8 cellular contexts compared by ENCODE assay signal in the genomic region with DNA sequence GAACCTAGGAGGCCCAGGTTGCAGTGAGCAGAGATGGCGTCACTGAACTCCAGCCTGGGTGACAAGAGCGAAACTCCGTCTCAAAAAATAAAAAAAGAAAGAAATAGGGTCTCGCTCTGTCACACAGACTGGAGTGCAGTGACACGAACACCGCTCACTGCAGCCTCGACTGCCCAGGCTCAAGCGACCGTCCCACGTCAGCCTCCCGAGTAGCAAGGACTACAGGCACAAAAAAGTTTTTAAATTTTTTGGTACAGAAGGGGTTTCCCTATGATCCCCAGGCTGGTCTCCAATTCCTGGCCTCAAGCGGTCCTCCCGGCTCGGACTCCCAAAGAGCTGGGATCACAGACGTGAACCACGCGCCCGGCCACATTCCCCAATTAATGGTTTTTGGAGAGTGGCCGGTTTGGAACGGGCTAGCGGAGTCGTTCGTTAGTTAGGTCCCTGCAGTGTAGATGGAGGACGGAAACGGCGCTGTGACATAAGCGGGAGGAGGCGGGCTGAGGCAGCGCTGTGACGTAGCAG. TPM values are rescaled to one million over a fixed set of nuclear protein-coding genes. Genes with fewer than 3 reads are reported as not detected.
A peak's percentile ranks its signal among the peaks of the same experiment; 100 is the strongest.
DNase-seq lines count a peak whose midpoint lies in the region; ATAC-seq, FAIRE-seq and TF ChIP-seq lines count a peak whose summit lies in the region.

No MANE protein-coding gene starts in this region.

- H3K9me1 ChIP-seq in K562 (ENCODE audit: control insufficient read depth, insufficient read depth, low read length), result peaks cover 12% of the 10 kb centered on the region

- intact Hi-C loops in cardiac septum (cut with DNase I) (loop anchor here (5.0 kb wide), 2 partner anchors 37 to 268 kb away; partner anchors contain the start of genes C1orf35 and TRIM11), K562 (cut with micrococcal nuclease) (no loop called here)

- H3K36me3 ChIP-seq in cardiac muscle cell, result no peaks in the 10 kb centered on the region
- H3K36me3 ChIP-seq in K562 (ENCODE audit: control insufficient read depth, insufficient read depth, low read length), result peaks cover 24% of the 10 kb centered on the region; the same call in 2 of the 3 replicates
- peaks cover 0 to 27% of the 10 kb centered on the region in 2 experiments for H3K36me3 ChIP-seq in mesenchymal stem cell (ENCODE audit: control insufficient read depth in 1 of 2, insufficient read depth in 2 of 2, low read depth in 1 of 2, low read length in 2 of 2)
- H3K36me3 ChIP-seq in urinary bladder (ENCODE audit: insufficient read depth), result no peaks in the 10 kb centered on the region

- peak overlapping the region; percentile 91 to 93 for H3K9ac ChIP-seq in K562 (ENCODE audit: insufficient read depth in 1 of 2, low read depth in 2 of 2, low read length in 2 of 2)
- peak overlapping the region; percentile 98 for H3K9ac ChIP-seq in mesenchymal stem cell (ENCODE audit: low read length)

- H3K4me1 ChIP-seq in cardiac muscle cell (ENCODE audit: low read depth) (peaks cover 10% of the 10 kb centered on the region), K562 (replicated peaks in 1 of 2; ENCODE audit: control insufficient read depth in 2 of 2, insufficient read depth in 2 of 2, low read length in 2 of 2) (peaks cover 42 to 58% of the 10 kb centered on the region in 2 experiments; a peak in 4 of 5 replicates), mesenchymal stem cell (ENCODE audit: control insufficient read depth, insufficient read depth, low read depth, low read length) (peaks cover 33% of the 10 kb centered on the region), urinary bladder (ENCODE audit: insufficient read depth) (no peaks in the 10 kb centered on the region)

- no peak for DNase-seq in cardiac muscle cell (ENCODE audit: low read depth in 1 of 2, low spot score in 1 of 2)
- no peak for DNase-seq in cardiac septum (ENCODE audit: low spot score)
- no peak for DNase-seq in K562 (ENCODE audit: extremely low read depth in 1 of 4, low spot score in 3 of 4)
- DNase-seq in mesenchymal stem cell, result no peak
- no peak for DNase-seq in NCI-H146 treated with DMSO at 0.1 percent for 48 hours (lab: John Stamatoyannopoulos, UW; ENCODE audit: unreplicated experiment)
- no peak for DNase-seq in midbrain (lab: John Stamatoyannopoulos, UW)

- H2AFZ ChIP-seq in K562 (ENCODE audit: low read depth, low read length) (peak overlapping the region; percentile 90), mesenchymal stem cell (ENCODE audit: low read depth, low read length) (peak overlapping the region; percentile 65)

- no peak overlapping the region for H2BK5ac ChIP-seq in mesenchymal stem cell (ENCODE audit: low read depth, low read length, poor library complexity, severe bottlenecking)

- 4% methylated on average over 30 of the region's 30 CpGs for WGBS in K562 (ENCODE audit: insufficient coverage, low coverage, missing lambda C conversion rate)
- WGBS in mesenchymal stem cell, result 31% methylated on average over 30 of the region's 30 CpGs
- 19% methylated on average over 30 of the region's 30 CpGs for WGBS in urinary bladder

- no peaks in the 10 kb centered on the region for H3K79me1 ChIP-seq in mesenchymal stem cell (replicated peaks; ENCODE audit: low read length, poor library complexity, severe bottlenecking)

- no peak overlapping the region for H3K23ac ChIP-seq in mesenchymal stem cell (ENCODE audit: low read length in 2 of 2)

- peak overlapping the region; percentile 54 to 78 for H3K18ac ChIP-seq in mesenchymal stem cell (ENCODE audit: low read depth in 1 of 2, low read length in 2 of 2)

- no peak overlapping the region for H3K14ac ChIP-seq in mesenchymal stem cell (ENCODE audit: low read length in 2 of 2)

- BruUV-seq in K562 (replicated peaks; lab: Mats Ljungman, UMichigan), result TSS peak; percentile 90

- CTCF ChIA-PET in K562 (lab: Yijun Ruan, JAX; ENCODE audit: low intra/inter-chr PET ratio), result no interaction called here

- no peak for TF ChIP-seq EP300 in K562 (IDR thresholded peaks at IDR 0.05; ENCODE audit: low read length)

- no peak overlapping the region for H4K91ac ChIP-seq in mesenchymal stem cell (ENCODE audit: low read length)

- peaks cover 38% of the 10 kb centered on the region for H4K20me1 ChIP-seq in K562 (replicated peaks; ENCODE audit: control insufficient read depth, insufficient read depth, low read length)

- ATAC-seq in K562 (no peak), HG03045 (IDR thresholded peaks at IDR 0.05; ENCODE audit: unreplicated experiment) (no peak)

- in situ Hi-C loops in K562 (cut with MboI), result loop anchor here (5.0 kb wide), 1 partner anchor 368 kb away; no protein-coding TSS in a partner anchor

- peaks cover 44% of the 10 kb centered on the region for H3K79me2 ChIP-seq in K562 (ENCODE audit: control insufficient read depth, insufficient read depth, low read length)

- no peaks in the 10 kb centered on the region for H3K9me3 ChIP-seq in cardiac muscle cell (ENCODE audit: low read depth)
- H3K9me3 ChIP-seq in K562 (replicated peaks; ENCODE audit: control insufficient read depth, insufficient read depth, low read depth, low read length), result no peaks in the 10 kb centered on the region
- H3K9me3 ChIP-seq in mesenchymal stem cell (ENCODE audit: control insufficient read depth, low read length), result no peaks in the 10 kb centered on the region

- no peak overlapping the region for H2BK15ac ChIP-seq in mesenchymal stem cell (ENCODE audit: low read depth, poor library complexity, severe bottlenecking)

- H3K27me3 ChIP-seq in cardiac muscle cell, result peaks cover 39% of the 10 kb centered on the region
- no peaks in the 10 kb centered on the region for H3K27me3 ChIP-seq in K562 (ENCODE audit: control insufficient read depth in 2 of 2, insufficient read depth in 2 of 2, low read length in 2 of 2)
- H3K27me3 ChIP-seq in mesenchymal stem cell (ENCODE audit: control insufficient read depth in 1 of 2, insufficient read depth in 1 of 2, low read length in 2 of 2), result peaks cover 18 to 27% of the 10 kb centered on the region in 2 experiments

- peak overlapping the region; percentile 80 for H3K4me2 ChIP-seq in K562 (ENCODE audit: insufficient read depth, low read length)
- peak overlapping the region; percentile 72 for H3K4me2 ChIP-seq in mesenchymal stem cell (ENCODE audit: low read length, poor library complexity, severe bottlenecking)

- TF ChIP-seq CTCF in cardiac muscle cell (IDR thresholded peaks at IDR 0.05; ENCODE audit: low read depth, low read length) (peak; percentile 5), K562 (IDR thresholded peaks at IDR 0.05 in 2 of 3, conservative IDR thresholded peaks at IDR 0.05 in 1 of 3; ENCODE audit: insufficient read depth in 2 of 3, low read depth in 1 of 3, low read length in 3 of 3) (no peak)

- peak overlapping the region in 1 of 2 experiments; percentile 41 for H3K4ac ChIP-seq in mesenchymal stem cell (ENCODE audit: low read depth in 1 of 2, low read length in 2 of 2)

- no peak overlapping the region for H2BK12ac ChIP-seq in mesenchymal stem cell (ENCODE audit: low read length in 2 of 2)

- peak; percentile 84 for TF ChIP-seq POLR2A in K562 (conservative IDR thresholded peaks at IDR 0.05)

- H3K27ac ChIP-seq in cardiac muscle cell (peak overlapping the region; percentile 55), K562 (ENCODE audit: extremely low read depth, low read depth, low read length) (peak overlapping the region; percentile 91), mesenchymal stem cell (ENCODE audit: low read length, poor library complexity, severe bottlenecking) (peak overlapping the region; percentile 43), urinary bladder (ENCODE audit: low read depth) (peak overlapping the region; percentile 89)

- FAIRE-seq in K562 (lab: Jason Lieb, UNC), result no peak

- H3K4me3 ChIP-seq in cardiac muscle cell (peak overlapping the region; percentile 49), K562 (peak overlapping the region; percentile 92), mesenchymal stem cell (ENCODE audit: insufficient read depth in 1 of 2, low read depth in 1 of 2, low read length in 2 of 2) (peak overlapping the region; percentile 98 to 99), urinary bladder (ENCODE audit: low read depth, low read length) (peak overlapping the region; percentile 34)

- POLR2A ChIA-PET in K562 (lab: Yijun Ruan, JAX), result interaction anchor here (0.9 to 2.7 kb wide), 4 partner anchors 9 to 32 kb away, joined by 3 to 9 read pairs (median 6); no protein-coding TSS in a partner anchor

- H2BK120ac ChIP-seq in mesenchymal stem cell (ENCODE audit: low read depth, low read length), result peak overlapping the region; percentile 44

- H4K8ac ChIP-seq in mesenchymal stem cell (ENCODE audit: low read length), result peak overlapping the region; percentile 94

- H2AK5ac ChIP-seq in mesenchymal stem cell (ENCODE audit: low read length, severe bottlenecking), result no peak overlapping the region

- TF ChIP-seq RAD21 in K562 (CRISPR knock-in tag; conservative IDR thresholded peaks at IDR 0.05 in 1 of 2, IDR thresholded peaks at IDR 0.05 in 1 of 2), result peak in 1 of 2 experiments; percentile 31; a peak in 2 of 4 replicates

RNA-seq across cellular contexts. Expression of gene GUK1, which starts 0.6 kb away (rescaled TPM):
- total RNA-seq in cardiac muscle cell, result 354 and 408 TPM in 2 replicates
- polyA plus RNA-seq in cardiac muscle cell, result 394 and 450 TPM in 2 replicates
- total RNA-seq in cardiac septum, result 213 TPM
- total RNA-seq in K562 (2011; cell fraction: chromatin; rRNA removed; ENCODE audit: low replicate concordance), result 206 and 587 TPM in 2 replicates
- 479 and 565 TPM in 2 replicates for total RNA-seq in K562 (2011; cell fraction: nucleolus; rRNA removed)
- total RNA-seq in K562 (2011; cell fraction: nucleoplasm; rRNA removed), result 351 and 369 TPM in 2 replicates
- 331 and 360 TPM in 2 replicates for total RNA-seq in K562 (2014; rRNA removed)
- 31.6 and 42.7 TPM in 2 replicates for total RNA-seq in K562 (2014; rRNA removed; fragmentation: Illumina TruSeq; extraction: Trizol)
- 129 and 132 TPM in 2 replicates for total RNA-seq in K562 (2015; rRNA removed; fragmentation: Illumina TruSeq; extraction: Trizol)
- 228 and 233 TPM in 2 replicates for total RNA-seq in K562 (2021)
- 192 and 244 TPM in 2 replicates for polyA plus RNA-seq in K562 (2011; rRNA removed)
- 357 and 647 TPM in 2 replicates for polyA plus RNA-seq in K562 (2011; cell fraction: cytosol; rRNA removed)
- 690 and 902 TPM in 2 replicates for polyA plus RNA-seq in K562 (2011; cell fraction: nucleus; rRNA removed)
- polyA plus RNA-seq in K562 (2012), result 198 and 243 TPM in 2 replicates
- 44.3 and 143 TPM in 2 replicates for polyA plus RNA-seq in K562 (2014; fragmentation: Illumina TruSeq; extraction: Trizol)
- 10 to 100 TPM in 1 of 2 experiments, 1 to 10 TPM in 1; 7.0 to 18.1 TPM for polyA plus RNA-seq in K562 (2014; fragmentation: Nextera tagmentation; extraction: Ambion mirVana)
- polyA plus RNA-seq in K562 (2014; rRNA removed), result 285 and 338 TPM in 2 replicates
- polyA minus RNA-seq in K562 (2011; rRNA and poly(A)+ RNA removed), result 38.4 and 72.5 TPM in 2 replicates
- 79.7 and 95.8 TPM in 2 replicates for polyA minus RNA-seq in K562 (2011; cell fraction: cytosol; rRNA and poly(A)+ RNA removed)
- 159 and 171 TPM in 2 replicates for polyA minus RNA-seq in K562 (2011; cell fraction: nucleus; rRNA and poly(A)+ RNA removed)
- 218 TPM for polyA plus RNA-seq in mesenchymal stem cell (2013, experiment 1 of 2)
- 225 TPM for polyA plus RNA-seq in mesenchymal stem cell (2013, experiment 2 of 2)
- 103 TPM for total RNA-seq in urinary bladder
- 492 TPM for polyA plus RNA-seq in urinary bladder

RNA-seq across cellular contexts. Expression of gene GJC2, which starts 10.3 kb away (rescaled TPM):
- total RNA-seq in cardiac muscle cell, result 0.51 and 0.88 TPM in 2 replicates
- 0.10 and 0.13 TPM in 2 replicates for polyA plus RNA-seq in cardiac muscle cell
- 1.6 TPM for total RNA-seq in cardiac septum
- 0.53 and 1.4 TPM in 2 replicates for total RNA-seq in K562 (2011; cell fraction: chromatin; rRNA removed; ENCODE audit: low replicate concordance)
- 1.2 and 2.2 TPM in 2 replicates for total RNA-seq in K562 (2011; cell fraction: nucleolus; rRNA removed)
- total RNA-seq in K562 (2011; cell fraction: nucleoplasm; rRNA removed), result 0.59 and 0.69 TPM in 2 replicates
- total RNA-seq in K562 (2014; rRNA removed), result 0.32 and 0.86 TPM in 2 replicates
- 0.11 and 0.16 TPM in 2 replicates for total RNA-seq in K562 (2014; rRNA removed; fragmentation: Illumina TruSeq; extraction: Trizol)
- 0.11 and 0.22 TPM in 2 replicates for total RNA-seq in K562 (2015; rRNA removed; fragmentation: Illumina TruSeq; extraction: Trizol)
- total RNA-seq in K562 (2021), result 0.62 and 0.69 TPM in 2 replicates
- 0.08 and 0.20 TPM in 2 replicates for polyA plus RNA-seq in K562 (2011; rRNA removed)
- polyA plus RNA-seq in K562 (2011; cell fraction: cytosol; rRNA removed), result 0.10 and 0.61 TPM in 2 replicates
- 0.29 and 1.1 TPM in 2 replicates for polyA plus RNA-seq in K562 (2011; cell fraction: nucleus; rRNA removed)
- polyA plus RNA-seq in K562 (2012), result 0.39 and 0.47 TPM in 2 replicates
- 0.06 and 0.12 TPM in 2 replicates for polyA plus RNA-seq in K562 (2014; fragmentation: Illumina TruSeq; extraction: Trizol)
- polyA plus RNA-seq in K562 (2014; fragmentation: Nextera tagmentation; extraction: Ambion mirVana), result not detected
- polyA plus RNA-seq in K562 (2014; rRNA removed), result 0.03 and 0.36 TPM in 2 replicates
- 0.09 and 0.18 TPM in 2 replicates for polyA minus RNA-seq in K562 (2011; rRNA and poly(A)+ RNA removed)
- 0.57 TPM in 1 of 2 replicates, not detected in the other for polyA minus RNA-seq in K562 (2011; cell fraction: cytosol; rRNA and poly(A)+ RNA removed)
- 0.40 and 0.44 TPM in 2 replicates for polyA minus RNA-seq in K562 (2011; cell fraction: nucleus; rRNA and poly(A)+ RNA removed)
- polyA plus RNA-seq in mesenchymal stem cell (2013, experiment 1 of 2), result 0.33 TPM
- polyA plus RNA-seq in mesenchymal stem cell (2013, experiment 2 of 2), result 0.37 TPM
- total RNA-seq in urinary bladder, result 4.0 TPM
- 5.4 TPM for polyA plus RNA-seq in urinary bladder

RNA-seq across cellular contexts. Expression of gene IBA57, which starts 26.1 kb away (rescaled TPM):
- total RNA-seq in cardiac muscle cell, result 4.8 and 5.1 TPM in 2 replicates
- 6.4 and 8.3 TPM in 2 replicates for polyA plus RNA-seq in cardiac muscle cell
- 16.6 TPM for total RNA-seq in cardiac septum
- total RNA-seq in K562 (2011; cell fraction: chromatin; rRNA removed; ENCODE audit: low replicate concordance), result 6.2 and 10.7 TPM in 2 replicates
- 8.3 and 8.9 TPM in 2 replicates for total RNA-seq in K562 (2011; cell fraction: nucleolus; rRNA removed)
- total RNA-seq in K562 (2011; cell fraction: nucleoplasm; rRNA removed), result 6.8 and 8.3 TPM in 2 replicates
- total RNA-seq in K562 (2014; rRNA removed), result 9.0 and 16.8 TPM in 2 replicates
- total RNA-seq in K562 (2014; rRNA removed; fragmentation: Illumina TruSeq; extraction: Trizol), result 1.8 and 1.9 TPM in 2 replicates
- total RNA-seq in K562 (2015; rRNA removed; fragmentation: Illumina TruSeq; extraction: Trizol), result 2.9 and 4.1 TPM in 2 replicates
- 14.1 and 15.5 TPM in 2 replicates for total RNA-seq in K562 (2021)
- 2.7 and 5.6 TPM in 2 replicates for polyA plus RNA-seq in K562 (2011; rRNA removed)
- polyA plus RNA-seq in K562 (2011; cell fraction: cytosol; rRNA removed), result 4.2 and 11.4 TPM in 2 replicates
- 4.0 and 5.9 TPM in 2 replicates for polyA plus RNA-seq in K562 (2011; cell fraction: nucleus; rRNA removed)
- 4.8 and 6.7 TPM in 2 replicates for polyA plus RNA-seq in K562 (2012)
- 1.9 and 5.9 TPM in 2 replicates for polyA plus RNA-seq in K562 (2014; fragmentation: Illumina TruSeq; extraction: Trizol)
- 1 to 10 TPM in 1 of 2 experiments, under 1 TPM in 1; 0.77 to 1.0 TPM for polyA plus RNA-seq in K562 (2014; fragmentation: Nextera tagmentation; extraction: Ambion mirVana)
- polyA plus RNA-seq in K562 (2014; rRNA removed), result 6.9 and 9.0 TPM in 2 replicates
- polyA minus RNA-seq in K562 (2011; rRNA and poly(A)+ RNA removed), result 1.9 and 2.1 TPM in 2 replicates
- 7.1 and 8.0 TPM in 2 replicates for polyA minus RNA-seq in K562 (2011; cell fraction: cytosol; rRNA and poly(A)+ RNA removed)
- polyA minus RNA-seq in K562 (2011; cell fraction: nucleus; rRNA and poly(A)+ RNA removed), result 3.4 and 3.7 TPM in 2 replicates
- polyA plus RNA-seq in mesenchymal stem cell (2013, experiment 1 of 2), result 1.2 TPM
- 1.7 TPM for polyA plus RNA-seq in mesenchymal stem cell (2013, experiment 2 of 2)
- total RNA-seq in urinary bladder, result 5.4 TPM
- polyA plus RNA-seq in urinary bladder, result 6.6 TPM

RNA-seq across cellular contexts. Expression of gene MRPL55, which starts 30.4 kb away (rescaled TPM):
- total RNA-seq in cardiac muscle cell, result 106 and 139 TPM in 2 replicates
- 144 and 193 TPM in 2 replicates for polyA plus RNA-seq in cardiac muscle cell
- total RNA-seq in cardiac septum, result 39.7 TPM
- 49.1 and 124 TPM in 2 replicates for total RNA-seq in K562 (2011; cell fraction: chromatin; rRNA removed; ENCODE audit: low replicate concordance)
- 125 and 127 TPM in 2 replicates for total RNA-seq in K562 (2011; cell fraction: nucleolus; rRNA removed)
- 91.0 and 99.2 TPM in 2 replicates for total RNA-seq in K562 (2011; cell fraction: nucleoplasm; rRNA removed)
- 228 and 230 TPM in 2 replicates for total RNA-seq in K562 (2014; rRNA removed)
- total RNA-seq in K562 (2014; rRNA removed; fragmentation: Illumina TruSeq; extraction: Trizol), result 26.7 and 47.2 TPM in 2 replicates
- total RNA-seq in K562 (2015; rRNA removed; fragmentation: Illumina TruSeq; extraction: Trizol), result 83.8 and 90.1 TPM in 2 replicates
- 112 and 120 TPM in 2 replicates for total RNA-seq in K562 (2021)
- 65.9 and 115 TPM in 2 replicates for polyA plus RNA-seq in K562 (2011; rRNA removed)
- polyA plus RNA-seq in K562 (2011; cell fraction: cytosol; rRNA removed), result 142 and 334 TPM in 2 replicates
- polyA plus RNA-seq in K562 (2011; cell fraction: nucleus; rRNA removed), result 277 and 406 TPM in 2 replicates
- polyA plus RNA-seq in K562 (2012), result 90.3 and 111 TPM in 2 replicates
- polyA plus RNA-seq in K562 (2014; fragmentation: Illumina TruSeq; extraction: Trizol), result 81.0 and 93.0 TPM in 2 replicates
- 10 to 100 TPM; 34.9 to 77.0 TPM for polyA plus RNA-seq in K562 (2014; fragmentation: Nextera tagmentation; extraction: Ambion mirVana)
- 154 and 166 TPM in 2 replicates for polyA plus RNA-seq in K562 (2014; rRNA removed)
- polyA minus RNA-seq in K562 (2011; rRNA and poly(A)+ RNA removed), result 25.6 and 46.0 TPM in 2 replicates
- 61.9 and 66.6 TPM in 2 replicates for polyA minus RNA-seq in K562 (2011; cell fraction: cytosol; rRNA and poly(A)+ RNA removed)
- 48.2 and 76.1 TPM in 2 replicates for polyA minus RNA-seq in K562 (2011; cell fraction: nucleus; rRNA and poly(A)+ RNA removed)
- polyA plus RNA-seq in mesenchymal stem cell (2013, experiment 1 of 2), result 49.1 TPM
- polyA plus RNA-seq in mesenchymal stem cell (2013, experiment 2 of 2), result 50.1 TPM
- total RNA-seq in urinary bladder, result 22.5 TPM
- 109 TPM for polyA plus RNA-seq in urinary bladder

RNA-seq across cellular contexts. Expression of gene C1orf35, which starts 36.3 kb away (rescaled TPM):
- 27.7 and 43.7 TPM in 2 replicates for total RNA-seq in cardiac muscle cell
- 36.2 and 37.2 TPM in 2 replicates for polyA plus RNA-seq in cardiac muscle cell
- total RNA-seq in cardiac septum, result 8.9 TPM
- total RNA-seq in K562 (2011; cell fraction: chromatin; rRNA removed; ENCODE audit: low replicate concordance), result 16.4 and 31.0 TPM in 2 replicates
- total RNA-seq in K562 (2011; cell fraction: nucleolus; rRNA removed), result 27.0 and 28.6 TPM in 2 replicates
- total RNA-seq in K562 (2011; cell fraction: nucleoplasm; rRNA removed), result 20.4 and 20.5 TPM in 2 replicates
- total RNA-seq in K562 (2014; rRNA removed), result 42.2 and 50.8 TPM in 2 replicates
- total RNA-seq in K562 (2014; rRNA removed; fragmentation: Illumina TruSeq; extraction: Trizol), result 4.9 and 8.3 TPM in 2 replicates
- 18.9 and 23.2 TPM in 2 replicates for total RNA-seq in K562 (2015; rRNA removed; fragmentation: Illumina TruSeq; extraction: Trizol)
- total RNA-seq in K562 (2021), result 38.2 and 41.8 TPM in 2 replicates
- 10.8 and 15.6 TPM in 2 replicates for polyA plus RNA-seq in K562 (2011; rRNA removed)
- 12.7 and 22.3 TPM in 2 replicates for polyA plus RNA-seq in K562 (2011; cell fraction: cytosol; rRNA removed)
- 44.7 and 65.7 TPM in 2 replicates for polyA plus RNA-seq in K562 (2011; cell fraction: nucleus; rRNA removed)
- 28.9 and 30.6 TPM in 2 replicates for polyA plus RNA-seq in K562 (2012)
- polyA plus RNA-seq in K562 (2014; fragmentation: Illumina TruSeq; extraction: Trizol), result 12.5 and 20.9 TPM in 2 replicates
- 1 to 10 TPM; 3.2 to 3.8 TPM for polyA plus RNA-seq in K562 (2014; fragmentation: Nextera tagmentation; extraction: Ambion mirVana)
- polyA plus RNA-seq in K562 (2014; rRNA removed), result 34.3 and 48.7 TPM in 2 replicates
- 1.9 and 2.0 TPM in 2 replicates for polyA minus RNA-seq in K562 (2011; rRNA and poly(A)+ RNA removed)
- 2.3 and 5.9 TPM in 2 replicates for polyA minus RNA-seq in K562 (2011; cell fraction: cytosol; rRNA and poly(A)+ RNA removed)
- 6.9 and 8.2 TPM in 2 replicates for polyA minus RNA-seq in K562 (2011; cell fraction: nucleus; rRNA and poly(A)+ RNA removed)
- 10.8 TPM for polyA plus RNA-seq in mesenchymal stem cell (2013, experiment 1 of 2)
- 11.6 TPM for polyA plus RNA-seq in mesenchymal stem cell (2013, experiment 2 of 2)
- 4.3 TPM for total RNA-seq in urinary bladder
- polyA plus RNA-seq in urinary bladder, result 25.7 TPM

Comparison
In these comparisons a context has a peak if more than half of its experiments do, and no peak if none do; other contexts are left out.
1. H3K4me3 ChIP-seq: peak in every context shown above with its lines; median percentile 98 in mesenchymal stem cell; 92 in K562; 49 in cardiac muscle cell; 34 in urinary bladder.